ENCODE assay signal across 27 cellular contexts in genomic region chr5:56617998-56618397, GRCh38.
"Had no signal": no experiment of that assay in that cellular context is flagged by ENCODE, and none has a peak within 500 bp of the region (broad histone marks: within the 10 kb centered on the region; RNA-seq: fewer than 3 reads in every experiment).

No MANE protein-coding gene starts in this region.

- H2AFZ ChIP-seq: neural progenitor cell, parathyroid adenoma had no signal

- H3K9ac ChIP-seq: neural progenitor cell, parathyroid adenoma had no signal

- H3K9me3 ChIP-seq: ovary, thyroid gland had no signal

- H3K79me2 ChIP-seq: parathyroid adenoma had no signal

- H3K4me2 ChIP-seq: neural progenitor cell, smooth muscle cell had no signal

- H3K36me3 ChIP-seq: neural progenitor cell, ovary, spleen, stomach, thoracic aorta, thyroid gland, tibial nerve, upper lobe of left lung, vagina had no signal

- H3K4me3 ChIP-seq: neural progenitor cell, ovary, psoas muscle, skin epidermis, smooth muscle cell, spleen, stomach, thoracic aorta, thyroid gland, tibial nerve, upper lobe of left lung, vagina had no signal

- H3K27me3 ChIP-seq: neural progenitor cell, ovary, spleen, stomach, thyroid gland, tibial nerve, upper lobe of left lung, vagina had no signal

- ATAC-seq: natural killer cell; psoas muscle; right cardiac atrium; sciatic nerve; stimulated activated memory B cell treated with anti-CD40 and anti-IgM and Interleukin-4, amounts not matched to agents 10 μg/mL and 1 μg/mL and 100 μg/mL, for 72 hours had no signal

- H3K27ac ChIP-seq: neural progenitor cell, ovary, parathyroid adenoma, psoas muscle, stomach, thoracic aorta, tibial nerve, upper lobe of left lung, vagina had no signal

- DNase-seq: natural killer cell; occipital lobe; ovary; posterior cingulate gyrus; psoas muscle; right cardiac atrium; spleen; stimulated activated CD4-positive, alpha-beta T cell treated with anti-CD3 and anti-CD28 coated beads, Interleukin-12 subunit alpha, Interleukin-12 subunit beta, amount 100 ng/mL, for 4 hours; stimulated activated CD4-positive, alpha-beta T cell treated with anti-CD3 and anti-CD28 coated beads, Interleukin-1b, Interleukin-23, amount 100 ng/mL, for 48 hours; stimulated activated CD4-positive, alpha-beta T cell treated with anti-CD3 and anti-CD28 coated beads, Interleukin-4, amount 100 ng/mL, for 1 hour; stimulated activated CD4-positive, alpha-beta T cell treated with anti-CD3 and anti-CD28 coated beads, Interleukin-4, amount 100 ng/mL, for 4 hours; stimulated activated CD8-positive, alpha-beta memory T cell treated with anti-CD3 and anti-CD28 coated beads, Interleukin-4, amount 100 ng/mL, for 48 hours; stimulated activated naive CD4-positive, alpha-beta T cell treated with Interleukin-2 at 50 U/mL for 16 hours; stomach; thyroid gland; trophoblast cell; upper lobe of left lung had no signal

- FAIRE-seq: urothelium cell line had no signal

- H3K4me1 ChIP-seq: psoas muscle had no signal
